16 cellular contexts compared by ENCODE assay signal in the genomic region with DNA sequence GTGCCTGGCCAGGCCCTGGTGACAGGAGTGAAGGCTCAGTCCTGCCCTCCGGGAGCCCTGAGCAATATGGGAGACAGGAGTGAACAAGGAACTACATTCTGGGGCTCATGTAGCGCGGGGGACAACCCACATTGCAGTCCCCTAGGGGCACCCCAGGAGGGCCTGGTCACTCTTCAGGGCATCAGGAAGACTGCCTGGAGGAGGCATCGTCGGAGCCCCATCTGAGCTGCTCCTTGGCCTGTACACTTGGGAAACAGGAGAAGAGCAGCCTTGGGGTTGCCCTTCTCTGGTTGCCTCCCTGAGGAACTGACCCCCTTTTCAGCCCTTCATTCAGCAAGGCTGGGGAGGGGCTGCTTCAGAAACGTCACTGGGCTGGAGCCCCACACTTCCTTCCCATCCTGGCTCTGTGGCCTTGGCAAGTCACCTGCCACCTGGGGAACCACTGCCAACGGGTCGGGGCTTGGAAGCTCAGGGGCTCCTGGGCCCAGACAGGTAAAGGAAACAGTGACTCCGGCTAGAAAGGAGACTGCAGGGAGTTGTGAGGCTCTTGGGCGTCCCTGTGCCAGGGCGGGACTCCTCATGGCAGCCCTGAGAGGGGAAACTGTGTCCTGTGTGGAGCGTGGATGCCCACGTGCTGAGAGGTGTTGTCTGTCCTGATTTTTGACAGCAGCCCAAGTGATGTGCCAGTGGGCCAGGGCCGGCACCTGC. TPM values are rescaled to one million over a fixed set of nuclear protein-coding genes. Genes with fewer than 3 reads are reported as not detected.
DNase-seq lines count a peak whose midpoint lies in the region; ATAC-seq and TF ChIP-seq lines count a peak whose summit lies in the region.
"Had no signal": no experiment of that assay in that cellular context is flagged by ENCODE, and none has a peak within 500 bp of the region (broad histone marks: within the 10 kb centered on the region; RNA-seq: fewer than 3 reads in every experiment).

No MANE protein-coding gene starts in this region.

- no peak overlapping the region for H4K8ac ChIP-seq in mesenchymal stem cell (ENCODE audit: low read length)

- no peak overlapping the region for H3K23ac ChIP-seq in mesenchymal stem cell (ENCODE audit: low read length in 2 of 2)

- 89% methylated on average over 14 of the region's 14 CpGs for WGBS in right cardiac atrium
- 69 to 85% (median 75%) methylated on average over 8 to 14 of the region's 14 CpGs for WGBS in spleen, 5 donors
- 98% methylated on average over 14 of the region's 14 CpGs for WGBS in mesenchymal stem cell

- no peak overlapping the region for H3K4me2 ChIP-seq in mesenchymal stem cell (ENCODE audit: low read length, poor library complexity, severe bottlenecking)

- H3K27ac ChIP-seq in right atrium auricular region (peak overlapping the region; percentile 77 to 79), right cardiac atrium (ENCODE audit: low read length) (no peak overlapping the region), spleen (peak overlapping the region in 5 of 8 donors; percentile 56 to 84 (median 77)), vagina (peak overlapping the region; percentile 5), mesenchymal stem cell (ENCODE audit: low read length, poor library complexity, severe bottlenecking) (no peak overlapping the region)

- H2BK12ac ChIP-seq in mesenchymal stem cell (ENCODE audit: low read length in 2 of 2): no peak overlapping the region

- no peak overlapping the region for H2AFZ ChIP-seq in mesenchymal stem cell (ENCODE audit: low read depth, low read length)

- peaks cover 60% of the 10 kb centered on the region for H3K79me1 ChIP-seq in mesenchymal stem cell (replicated peaks; ENCODE audit: low read length, poor library complexity, severe bottlenecking)

- no peak for TF ChIP-seq CTCF in right atrium auricular region (IDR thresholded peaks at IDR 0.05)
- TF ChIP-seq CTCF in spleen (IDR thresholded peaks at IDR 0.05 in 8 of 11, conservative IDR thresholded peaks at IDR 0.05 in 3 of 11): no peak
- TF ChIP-seq CTCF in vagina (IDR thresholded peaks at IDR 0.05): no peak

- no peaks in the 10 kb centered on the region for H3K9me3 ChIP-seq in right atrium auricular region
- no peaks in the 10 kb centered on the region for H3K9me3 ChIP-seq in right cardiac atrium (ENCODE audit: control insufficient read depth, low read length)
- no peaks in the 10 kb centered on the region for H3K9me3 ChIP-seq in endocrine pancreas (ENCODE audit: control insufficient read depth, low read length)
- H3K9me3 ChIP-seq in spleen: no peaks in the 10 kb centered on the region
- no peaks in the 10 kb centered on the region for H3K9me3 ChIP-seq in vagina
- no peaks in the 10 kb centered on the region for H3K9me3 ChIP-seq in mesenchymal stem cell (ENCODE audit: control insufficient read depth, low read length)

- no peak overlapping the region for H3K4ac ChIP-seq in mesenchymal stem cell (ENCODE audit: low read depth in 1 of 2, low read length in 2 of 2)

- H2BK120ac ChIP-seq in mesenchymal stem cell (ENCODE audit: low read depth, low read length): no peak overlapping the region

- H2BK15ac ChIP-seq in mesenchymal stem cell (ENCODE audit: low read depth, poor library complexity, severe bottlenecking): no peak overlapping the region

- peaks cover 0 to 76% of the 10 kb centered on the region in 2 donors for H3K4me1 ChIP-seq in right atrium auricular region
- peaks cover 26% of the 10 kb centered on the region for H3K4me1 ChIP-seq in right cardiac atrium (ENCODE audit: control insufficient read depth, insufficient read depth, low read length)
- no peaks in the 10 kb centered on the region for H3K4me1 ChIP-seq in endocrine pancreas (ENCODE audit: control insufficient read depth, insufficient read depth, low read length)
- H3K4me1 ChIP-seq in spleen: peaks cover 50 to 94% (median 81%) of the 10 kb centered on the region in 6 donors
- H3K4me1 ChIP-seq in vagina: peaks cover 85% of the 10 kb centered on the region
- peaks cover 21% of the 10 kb centered on the region for H3K4me1 ChIP-seq in mesenchymal stem cell (ENCODE audit: control insufficient read depth, insufficient read depth, low read depth, low read length)

- intact Hi-C loops in right cardiac atrium (cut with DNase I) (no loop called here), spleen (cut with DNase I; ENCODE audit: low total_unique reads) (no loop called here), vagina (cut with DNase I) (no loop called here)

- DNase-seq in right atrium auricular region (ENCODE audit: low spot score) (no peak), right cardiac atrium (no peak), spleen (no peak), vagina (ENCODE audit: extremely low spot score in 2 of 2) (no peak), GF-D8 (lab: John Stamatoyannopoulos, UW) (no peak), mesenchymal stem cell (no peak)
- DNase-seq in stimulated activated CD4-positive, alpha-beta T cell treated with anti-CD3 and anti-CD28 coated beads, Interleukin-4, amount 100 ng/mL, for 4 hours: no peak
- DNase-seq: CD8-positive, alpha-beta memory T cell; HFFc6; Karpas-422; NCI-H1930; NCI-H2171; NCI-H774; SIG-M5 had no signal

- no peak overlapping the region for H3K18ac ChIP-seq in mesenchymal stem cell (ENCODE audit: low read depth in 1 of 2, low read length in 2 of 2)

- H3K4me3 ChIP-seq in right atrium auricular region: no peak overlapping the region
- no peak overlapping the region for H3K4me3 ChIP-seq in right cardiac atrium (ENCODE audit: low read length)
- H3K4me3 ChIP-seq in endocrine pancreas (ENCODE audit: control insufficient read depth, insufficient read depth, low read length): no peak overlapping the region
- H3K4me3 ChIP-seq in spleen: peak overlapping the region in 1 of 8 donors; percentile 58
- no peak overlapping the region for H3K4me3 ChIP-seq in vagina
- H3K4me3 ChIP-seq in mesenchymal stem cell (ENCODE audit: insufficient read depth in 1 of 2, low read depth in 1 of 2, low read length in 2 of 2): no peak overlapping the region

- TF ChIP-seq POLR2A in spleen (IDR thresholded peaks at IDR 0.05): no peak
- TF ChIP-seq POLR2A in vagina (IDR thresholded peaks at IDR 0.05): no peak

- ATAC-seq in right cardiac atrium: no peak
- ATAC-seq: Panc1 had no signal

- H3K27me3 ChIP-seq in right atrium auricular region (no peaks in the 10 kb centered on the region), right cardiac atrium (ENCODE audit: control insufficient read depth, insufficient read depth) (no peaks in the 10 kb centered on the region), endocrine pancreas (ENCODE audit: control insufficient read depth, insufficient read depth, low read length) (no peaks in the 10 kb centered on the region), spleen (replicated peaks in 1 of 7) (no peaks in the 10 kb centered on the region), vagina (no peaks in the 10 kb centered on the region), mesenchymal stem cell (ENCODE audit: control insufficient read depth in 1 of 2, insufficient read depth in 1 of 2, low read length in 2 of 2) (no peaks in the 10 kb centered on the region)

- no peak overlapping the region for H2BK5ac ChIP-seq in mesenchymal stem cell (ENCODE audit: low read depth, low read length, poor library complexity, severe bottlenecking)

- H3K36me3 ChIP-seq in right atrium auricular region: peaks cover 11% of the 10 kb centered on the region
- H3K36me3 ChIP-seq in endocrine pancreas (ENCODE audit: control insufficient read depth, insufficient read depth, low read length): no peaks in the 10 kb centered on the region
- H3K36me3 ChIP-seq in spleen: peaks cover 0 to 30% (median 0%) of the 10 kb centered on the region in 6 donors
- peaks cover 0 to 5% of the 10 kb centered on the region in 2 donors for H3K36me3 ChIP-seq in vagina
- peaks cover 17 to 83% of the 10 kb centered on the region in 2 experiments for H3K36me3 ChIP-seq in mesenchymal stem cell (ENCODE audit: control insufficient read depth in 1 of 2, insufficient read depth in 2 of 2, low read depth in 1 of 2, low read length in 2 of 2)

- peak overlapping the region; percentile 23 for H3K9ac ChIP-seq in endocrine pancreas (ENCODE audit: control insufficient read depth, insufficient read depth, low read length)
- no peak overlapping the region for H3K9ac ChIP-seq in mesenchymal stem cell (ENCODE audit: low read length)

- H3K14ac ChIP-seq in mesenchymal stem cell (ENCODE audit: low read length in 2 of 2): no peak overlapping the region

- H2AK5ac ChIP-seq in mesenchymal stem cell (ENCODE audit: low read length, severe bottlenecking): no peak overlapping the region

- H4K91ac ChIP-seq in mesenchymal stem cell (ENCODE audit: low read length): no peak overlapping the region

RNA-seq across cellular contexts. Expression of a gene that starts 10.1 kb away (rescaled TPM):
- total RNA-seq in right atrium auricular region (100 to 1,000 TPM; 111 to 112 TPM), right cardiac atrium (10 to 100 TPM; 47.9 to 76.6 (median 60.7) TPM), spleen (10 to 100 TPM; 23.8 to 62.2 (median 54.8) TPM), vagina (91.8 TPM)
- polyA plus RNA-seq in right cardiac atrium (53.3 TPM), spleen (10 to 100 TPM in 1 of 3 donors, 1 to 10 TPM in 2; 4.9 to 10.4 (median 8.0) TPM)
- 34.5 TPM for polyA plus RNA-seq in mesenchymal stem cell (2013, experiment 1 of 2)
- polyA plus RNA-seq in mesenchymal stem cell (2013, experiment 2 of 2): 32.5 TPM

Comparison
In these comparisons a context has a peak if more than half of its experiments do, and no peak if none do; other contexts are left out.
1. H3K27ac ChIP-seq: peak in right atrium auricular region (2 of 2), spleen (5 of 8) and vagina (single experiment); none in right cardiac atrium (single experiment) and mesenchymal stem cell (single experiment).